8 cellular contexts compared by ENCODE assay signal in genomic region chr16:30445408-30446202, GRCh38. TPM values are rescaled to one million over a fixed set of nuclear protein-coding genes. Genes with fewer than 3 reads are reported as not detected.
A peak's percentile ranks its signal among the peaks of the same experiment; 100 is the strongest.
DNase-seq lines count a peak whose midpoint lies in the region; ATAC-seq and TF ChIP-seq lines count a peak whose summit lies in the region.

Gene SEPHS2 (minus strand): TSS chr16:30445874. CDS start chr16:30445727, 147 bp downstream.

- no peaks in the 10 kb centered on the region for H3K9me3 Mint-ChIP-seq in activated CD4-positive, alpha-beta memory T cell treated with anti-CD3 and anti-CD28 coated beads for 36 hours

- TF ChIP-seq POLR2A in lower leg skin (IDR thresholded peaks at IDR 0.05), result peak in 1 of 2 donors; percentile 76

- peak; percentile 90 for ATAC-seq in GM19328 (IDR thresholded peaks at IDR 0.05; ENCODE audit: unreplicated experiment)
- ATAC-seq in HG03565 (IDR thresholded peaks at IDR 0.05; ENCODE audit: unreplicated experiment), result peak; percentile 74

- POLR2A ChIA-PET in activated CD4-positive, alpha-beta memory T cell treated with anti-CD3 and anti-CD28 coated beads for 36 hours (lab: Charles Lee), result interaction anchor here (1.2 to 3.4 kb wide), 7 partner anchors 10 to 133 kb away, joined by 3 to 23 read pairs (median 6); partner anchors contain the start of genes DCTPP1 and ITGAL

- 0 to 1% methylated on average over 43 to 48 of the region's 59 CpGs for WGBS in lower leg skin, 2 donors

- intact Hi-C loops in activated CD4-positive, alpha-beta memory T cell treated with anti-CD3 and anti-CD28 coated beads for 36 hours (cut with micrococcal nuclease), result loop anchor here (1.0 to 5.0 kb wide), 5 partner anchors 11 to 89 kb away; partner anchors contain the start of genes ZNF747 and ZNF768
- intact Hi-C loops in lower leg skin (cut with DNase I; ENCODE audit: low total_unique reads), result no loop called here

- peak within 1 kb of the TSS; percentile 96 for H3K27ac ChIP-seq in C4-2B
- peak within 1 kb of the TSS; percentile 88 for H3K27ac ChIP-seq in duodenal mucosa (ENCODE audit: low read depth, low read length)

- peak within 1 kb of the TSS; percentile 90 to 93 for H3K9ac ChIP-seq in duodenal mucosa (ENCODE audit: low read depth in 1 of 2, low read length in 2 of 2)

- peak within 1 kb of the TSS; percentile 91 for H3K27ac Mint-ChIP-seq in activated CD4-positive, alpha-beta memory T cell treated with anti-CD3 and anti-CD28 coated beads for 36 hours

- CTCF ChIA-PET in activated CD4-positive, alpha-beta memory T cell treated with anti-CD3 and anti-CD28 coated beads for 36 hours (lab: Charles Lee), result interaction anchor here (0.6 to 7.0 kb wide), 9 partner anchors 11 to 90 kb away, joined by 3 to 63 read pairs (median 3); partner anchors contain the start of genes DCTPP1, ITGAL and ZNF771

- H3K27me3 ChIP-seq in duodenal mucosa (ENCODE audit: control insufficient read depth in 1 of 2, insufficient read depth in 2 of 2, low read length in 2 of 2), result no peaks in the 10 kb centered on the region

- DNase-seq in NCI-H82 (lab: John Stamatoyannopoulos, UW) (peak; percentile 98), lower leg skin (ENCODE audit: low spot score in 2 of 2) (peak; percentile 99 to 100)
- DNase-seq in activated CD4-positive, alpha-beta memory T cell treated with anti-CD3 and anti-CD28 coated beads for 36 hours, result peak; percentile 98
- peak; percentile 95 for DNase-seq in stimulated activated CD4-positive, alpha-beta T cell treated with anti-CD3 and anti-CD28 coated beads, Interleukin-4, amount 100 ng/mL, for 48 hours (ENCODE audit: low read depth in 2 of 2)

- peaks cover 37 to 38% of the 10 kb centered on the region in 2 donors for H3K4me1 ChIP-seq in duodenal mucosa (ENCODE audit: control insufficient read depth in 1 of 2, insufficient read depth in 2 of 2, low read length in 2 of 2)

- H3K4me3 ChIP-seq in duodenal mucosa (ENCODE audit: low read depth in 1 of 2, low read length in 2 of 2), result peak within 1 kb of the TSS; percentile 87 to 96
- H3K4me3 ChIP-seq in lower leg skin (ENCODE audit: low read depth, poor library complexity, severe bottlenecking), result peak within 1 kb of the TSS; percentile 93

- peak within 1 kb of the TSS; percentile 90 for H3K4me3 Mint-ChIP-seq in activated CD4-positive, alpha-beta memory T cell treated with anti-CD3 and anti-CD28 coated beads for 36 hours

- peak; percentile 66 for TF ChIP-seq CTCF in C4-2B (conservative IDR thresholded peaks at IDR 0.05)
- TF ChIP-seq CTCF in lower leg skin (IDR thresholded peaks at IDR 0.05), result no peak

- no peaks in the 10 kb centered on the region for H3K9me3 ChIP-seq in duodenal mucosa (ENCODE audit: control insufficient read depth in 1 of 2, low read length in 2 of 2)

- H3K36me3 ChIP-seq in duodenal mucosa (ENCODE audit: control insufficient read depth in 1 of 2, insufficient read depth in 2 of 2, low read length in 2 of 2), result peaks cover 0 to 4% of the 10 kb centered on the region in 2 donors

- H3K36me3 Mint-ChIP-seq in activated CD4-positive, alpha-beta memory T cell treated with anti-CD3 and anti-CD28 coated beads for 36 hours, result peaks cover 27% of the 10 kb centered on the region

- H3K27me3 Mint-ChIP-seq in activated CD4-positive, alpha-beta memory T cell treated with anti-CD3 and anti-CD28 coated beads for 36 hours, result no peaks in the 10 kb centered on the region

- H3K4me1 Mint-ChIP-seq in activated CD4-positive, alpha-beta memory T cell treated with anti-CD3 and anti-CD28 coated beads for 36 hours (ENCODE audit: low read depth), result peaks cover 37% of the 10 kb centered on the region

RNA-seq across cellular contexts. Expression of gene SEPHS2, which starts in this region (rescaled TPM):
- 10 to 100 TPM; 61.4 to 61.7 TPM for total RNA-seq in activated CD4-positive, alpha-beta memory T cell treated with anti-CD3 and anti-CD28 coated beads for 36 hours
- 10 to 100 TPM; 17.7 to 25.3 (median 23.6) TPM for total RNA-seq in lower leg skin

Comparison
In these comparisons a context has a peak if more than half of its experiments do, and no peak if none do; other contexts are left out.
1. Peak in every context shown above with its lines: DNase-seq, ATAC-seq, H3K4me3 ChIP-seq and H3K27ac ChIP-seq.